ENCODE assay signal across 9 cellular contexts in genomic region chr6:90413867-90414266, GRCh38.
A peak's percentile ranks its signal among the peaks of the same experiment; 100 is the strongest.
DNase-seq lines count a peak whose midpoint lies in the region; ATAC-seq and TF ChIP-seq lines count a peak whose summit lies in the region.
"Had no signal": no experiment of that assay in that cellular context is flagged by ENCODE, and none has a peak within 500 bp of the region (broad histone marks: within the 10 kb centered on the region; RNA-seq: fewer than 3 reads in every experiment).

No MANE protein-coding gene starts in this region.

- ATAC-seq in GM21576 (IDR thresholded peaks at IDR 0.05; ENCODE audit: unreplicated experiment): no peak
- ATAC-seq: A549 had no signal

- H2AK5ac ChIP-seq in mesenchymal stem cell (ENCODE audit: low read length, severe bottlenecking): no peak overlapping the region

- no peaks in the 10 kb centered on the region for H3K79me1 ChIP-seq in mesenchymal stem cell (replicated peaks; ENCODE audit: low read length, poor library complexity, severe bottlenecking)

- H4K8ac ChIP-seq in mesenchymal stem cell (ENCODE audit: low read length): no peak overlapping the region

- peak overlapping the region; percentile 67 to 79 (median 75) for H3K4me3 Mint-ChIP-seq in brain

- H3K23ac ChIP-seq in mesenchymal stem cell (ENCODE audit: low read length in 2 of 2): no peak overlapping the region

- H2BK5ac ChIP-seq in mesenchymal stem cell (ENCODE audit: low read depth, low read length, poor library complexity, severe bottlenecking): no peak overlapping the region

- H2BK15ac ChIP-seq in mesenchymal stem cell (ENCODE audit: low read depth, poor library complexity, severe bottlenecking): no peak overlapping the region

- peak overlapping the region; percentile 21 to 76 for H3K4me3 ChIP-seq in mesenchymal stem cell (ENCODE audit: insufficient read depth in 1 of 2, low read depth in 1 of 2, low read length in 2 of 2)
- H3K4me3 ChIP-seq: A549 had no signal

- H3K4me1 ChIP-seq in mesenchymal stem cell (ENCODE audit: control insufficient read depth, insufficient read depth, low read depth, low read length): no peaks in the 10 kb centered on the region
- H3K4me1 ChIP-seq: A549 had no signal

- peak; percentile 12 to 41 for DNase-seq in SHP77 (lab: John Stamatoyannopoulos, UW)
- no peak for DNase-seq in SHP77 treated with DMSO at 0.1 percent for 48 hours (lab: John Stamatoyannopoulos, UW)
- peak; percentile 65 for DNase-seq in T-helper 22 cell (ENCODE audit: low read depth)
- DNase-seq in mesenchymal stem cell: peak; percentile 24
- peak; percentile 31 to 43 for DNase-seq in stimulated activated CD8-positive, alpha-beta memory T cell treated with anti-CD3 and anti-CD28 coated beads, Interleukin-4, amount 100 ng/mL, for 1 hour (ENCODE audit: low read depth in 2 of 2, low spot score in 1 of 2)
- DNase-seq in HPDE6-E6E7 (ENCODE audit: extremely low spot score): no peak

- H3K36me3 ChIP-seq in mesenchymal stem cell (ENCODE audit: control insufficient read depth in 1 of 2, insufficient read depth in 2 of 2, low read depth in 1 of 2, low read length in 2 of 2): no peaks in the 10 kb centered on the region

- no peak overlapping the region for H2BK12ac ChIP-seq in mesenchymal stem cell (ENCODE audit: low read length in 2 of 2)

- H3K4me1 Mint-ChIP-seq in brain: peaks cover 24% of the 10 kb centered on the region

- peaks cover 5% of the 10 kb centered on the region for H3K27me3 Mint-ChIP-seq in brain

- peak overlapping the region; percentile 2 for H3K4me2 ChIP-seq in mesenchymal stem cell (ENCODE audit: low read length, poor library complexity, severe bottlenecking)
- H3K4me2 ChIP-seq: A549 had no signal

- no peaks in the 10 kb centered on the region for H3K9me3 ChIP-seq in mesenchymal stem cell (ENCODE audit: control insufficient read depth, low read length)
- H3K9me3 ChIP-seq: A549 had no signal

- peak overlapping the region; percentile 75 for H3K9ac ChIP-seq in mesenchymal stem cell (ENCODE audit: low read length)

- no peak overlapping the region for H2BK120ac ChIP-seq in mesenchymal stem cell (ENCODE audit: low read depth, low read length)

- no peak overlapping the region for H3K4ac ChIP-seq in mesenchymal stem cell (ENCODE audit: low read depth in 1 of 2, low read length in 2 of 2)

- H3K27ac ChIP-seq in mesenchymal stem cell (ENCODE audit: low read length, poor library complexity, severe bottlenecking): no peak overlapping the region
- H3K27ac ChIP-seq: A549 had no signal

- peak overlapping the region; percentile 88 to 98 (median 91) for H3K27ac Mint-ChIP-seq in brain

- H3K27me3 ChIP-seq in mesenchymal stem cell (ENCODE audit: control insufficient read depth in 1 of 2, insufficient read depth in 1 of 2, low read length in 2 of 2): no peaks in the 10 kb centered on the region

- no peaks in the 10 kb centered on the region for H3K36me3 Mint-ChIP-seq in brain

- H3K14ac ChIP-seq in mesenchymal stem cell (ENCODE audit: low read length in 2 of 2): no peak overlapping the region

- peak overlapping the region in 1 of 2 experiments; percentile 35 for H3K18ac ChIP-seq in mesenchymal stem cell (ENCODE audit: low read depth in 1 of 2, low read length in 2 of 2)

- H2AFZ ChIP-seq in mesenchymal stem cell (ENCODE audit: low read depth, low read length): peak overlapping the region; percentile 67

- WGBS in mesenchymal stem cell: 3% methylated on average over 8 of the region's 8 CpGs

- TF ChIP-seq CTCF in brain (conservative IDR thresholded peaks at IDR 0.05): no peak

- no peaks in the 10 kb centered on the region for H3K9me3 Mint-ChIP-seq in brain

- H4K91ac ChIP-seq in mesenchymal stem cell (ENCODE audit: low read length): no peak overlapping the region

Comparison
In these comparisons a context has a peak if more than half of its experiments do, and no peak if none do; other contexts are left out.
1. DNase-seq: peak in SHP77 (2 of 2), T-helper 22 cell (single experiment), mesenchymal stem cell (single experiment) and stimulated activated CD8-positive, alpha-beta memory T cell treated with anti-CD3 and anti-CD28 coated beads, Interleukin-4, amount 100 ng/mL, for 1 hour (2 of 2); none in SHP77 treated with DMSO at 0.1 percent for 48 hours (single experiment) and HPDE6-E6E7 (single experiment).